Comparison of ENCODE assay signal across 26 cellular contexts in the genomic region with DNA sequence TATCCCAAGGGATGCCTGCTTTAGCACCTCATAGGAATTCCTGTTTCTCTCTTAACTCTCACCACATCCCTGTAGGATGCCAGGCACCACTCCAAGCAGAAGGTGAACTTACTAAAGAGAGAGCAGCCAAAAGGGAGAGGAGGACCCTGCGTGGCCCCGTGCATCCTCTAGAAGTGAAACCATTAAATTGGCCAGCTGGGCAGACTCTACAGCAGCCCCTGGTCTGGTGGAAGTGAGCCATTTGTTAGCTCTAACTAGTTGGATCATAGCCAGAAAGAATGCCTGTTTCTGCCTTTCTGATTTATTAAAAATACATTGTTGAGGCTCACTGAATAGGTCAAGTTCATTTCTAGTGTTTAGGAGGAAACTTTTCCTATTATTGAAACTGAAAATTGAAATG. TPM values are rescaled to one million over a fixed set of nuclear protein-coding genes. Genes with fewer than 3 reads are reported as not detected.
DNase-seq lines count a peak whose midpoint lies in the region; ATAC-seq lines count a peak whose summit lies in the region.
"Had no signal": no experiment of that assay in that cellular context is flagged by ENCODE, and none has a peak within 500 bp of the region (broad histone marks: within the 10 kb centered on the region; RNA-seq: fewer than 3 reads in every experiment).

No MANE protein-coding gene starts in this region.

- H3K4me1 Mint-ChIP-seq in stimulated activated effector memory CD8-positive, alpha-beta T cell treated with anti-CD3 and anti-CD28 coated beads, Interleukin-12 subunit alpha, Interleukin-12 subunit beta, amount 100 ng/mL, for 72 hours, result no peaks in the 10 kb centered on the region
- H3K4me1 Mint-ChIP-seq: memory B cell had no signal

- DNase-seq in DMS 273 (lab: John Stamatoyannopoulos, UW; ENCODE audit: unreplicated experiment), result peak; percentile 65
- peak; percentile 2 for DNase-seq in NAMALWA (ENCODE audit: low spot score)
- peak; percentile 67 for DNase-seq in dermis blood vessel endothelial cell
- DNase-seq in stimulated activated effector memory CD8-positive, alpha-beta T cell treated with anti-CD3 and anti-CD28 coated beads, Interleukin-12 subunit alpha, Interleukin-12 subunit beta, amount 100 ng/mL, for 72 hours (ENCODE audit: low spot score in 2 of 2), result no peak
- no peak for DNase-seq in D341Med (ENCODE audit: low spot score)
- no peak for DNase-seq in stimulated activated CD4-positive, alpha-beta T cell treated with anti-CD3 and anti-CD28 coated beads, Interleukin-12 subunit alpha, Interleukin-12 subunit beta, amount 100 ng/mL, for 4 hours
- DNase-seq: activated CD4-positive, alpha-beta T cell treated with anti-CD3 and anti-CD28 coated beads, Interleukin-2, amount 10 ng/mL, durations not matched to agents 7 days and 5 days; activated gamma-delta T cell treated with Interleukin-2 at 50 U/mL for 16 hours; C1 segment of cervical spinal cord; Caco-2; colonic mucosa; effector memory CD8-positive, alpha-beta T cell; glutamatergic neuron; GOT3; NCI-H1105; NCI-H2029 treated with DMSO at 0.1 percent for 48 hours; right cardiac atrium; spleen; stimulated activated CD8-positive, alpha-beta memory T cell treated with anti-CD3 and anti-CD28 coated beads, Interleukin-4, amount 100 ng/mL, for 48 hours; stimulated activated naive CD8-positive, alpha-beta T cell treated with anti-CD3 and anti-CD28 coated beads, Interleukin-15, amount 100 ng/mL, for 72 hours; T1000; thyroid gland had no signal

- H3K36me3 Mint-ChIP-seq in stimulated activated effector memory CD8-positive, alpha-beta T cell treated with anti-CD3 and anti-CD28 coated beads, Interleukin-12 subunit alpha, Interleukin-12 subunit beta, amount 100 ng/mL, for 72 hours, result peaks cover 23% of the 10 kb centered on the region

- no peak overlapping the region for H3K4me3 Mint-ChIP-seq in stimulated activated effector memory CD8-positive, alpha-beta T cell treated with anti-CD3 and anti-CD28 coated beads, Interleukin-12 subunit alpha, Interleukin-12 subunit beta, amount 100 ng/mL, for 72 hours
- H3K4me3 Mint-ChIP-seq: activated CD4-positive, alpha-beta T cell treated with anti-CD3 and anti-CD28 coated beads, Interleukin-2, amount 10 ng/mL, durations not matched to agents 7 days and 5 days; effector memory CD8-positive, alpha-beta T cell; memory B cell; neural crest cell; stimulated activated naive CD8-positive, alpha-beta T cell treated with anti-CD3 and anti-CD28 coated beads, Interleukin-15, amount 100 ng/mL, for 72 hours had no signal

- peak overlapping the region; percentile 46 for H3K27ac Mint-ChIP-seq in stimulated activated effector memory CD8-positive, alpha-beta T cell treated with anti-CD3 and anti-CD28 coated beads, Interleukin-12 subunit alpha, Interleukin-12 subunit beta, amount 100 ng/mL, for 72 hours
- H3K27ac Mint-ChIP-seq: activated CD4-positive, alpha-beta T cell treated with anti-CD3 and anti-CD28 coated beads, Interleukin-2, amount 10 ng/mL, durations not matched to agents 7 days and 5 days; memory B cell had no signal

- H3K9me3 Mint-ChIP-seq in stimulated activated effector memory CD8-positive, alpha-beta T cell treated with anti-CD3 and anti-CD28 coated beads, Interleukin-12 subunit alpha, Interleukin-12 subunit beta, amount 100 ng/mL, for 72 hours, result no peaks in the 10 kb centered on the region
- H3K9me3 Mint-ChIP-seq: activated CD4-positive, alpha-beta T cell treated with anti-CD3 and anti-CD28 coated beads, Interleukin-2, amount 10 ng/mL, durations not matched to agents 7 days and 5 days; effector memory CD8-positive, alpha-beta T cell; memory B cell; neural crest cell; stimulated activated naive CD8-positive, alpha-beta T cell treated with anti-CD3 and anti-CD28 coated beads, Interleukin-15, amount 100 ng/mL, for 72 hours had no signal

- no peak for ATAC-seq in stimulated activated effector memory CD8-positive, alpha-beta T cell treated with anti-CD3 and anti-CD28 coated beads, Interleukin-12 subunit alpha, Interleukin-12 subunit beta, amount 100 ng/mL, for 72 hours
- ATAC-seq in HG03159 (IDR thresholded peaks at IDR 0.05; ENCODE audit: unreplicated experiment), result no peak
- ATAC-seq: effector memory CD8-positive, alpha-beta T cell; K562; right cardiac atrium; stimulated activated naive CD8-positive, alpha-beta T cell treated with anti-CD3 and anti-CD28 coated beads, Interleukin-15, amount 100 ng/mL, for 72 hours had no signal

RNA-seq across cellular contexts. Expression of a gene that starts 22.3 kb away (rescaled TPM):
- total RNA-seq in dermis blood vessel endothelial cell, result 20.4 and 30.0 TPM in 2 replicates

Comparison
In these comparisons a context has a peak if more than half of its experiments do, and no peak if none do; other contexts are left out.
1. DNase-seq: peak in DMS 273 (single experiment), NAMALWA (single experiment) and dermis blood vessel endothelial cell (single experiment); none in stimulated activated effector memory CD8-positive, alpha-beta T cell treated with anti-CD3 and anti-CD28 coated beads, Interleukin-12 subunit alpha, Interleukin-12 subunit beta, amount 100 ng/mL, for 72 hours (0 of 2), D341Med (single experiment) and stimulated activated CD4-positive, alpha-beta T cell treated with anti-CD3 and anti-CD28 coated beads, Interleukin-12 subunit alpha, Interleukin-12 subunit beta, amount 100 ng/mL, for 4 hours (single experiment).